Comparison of ENCODE assay signal across 15 cellular contexts in the genomic region with DNA sequence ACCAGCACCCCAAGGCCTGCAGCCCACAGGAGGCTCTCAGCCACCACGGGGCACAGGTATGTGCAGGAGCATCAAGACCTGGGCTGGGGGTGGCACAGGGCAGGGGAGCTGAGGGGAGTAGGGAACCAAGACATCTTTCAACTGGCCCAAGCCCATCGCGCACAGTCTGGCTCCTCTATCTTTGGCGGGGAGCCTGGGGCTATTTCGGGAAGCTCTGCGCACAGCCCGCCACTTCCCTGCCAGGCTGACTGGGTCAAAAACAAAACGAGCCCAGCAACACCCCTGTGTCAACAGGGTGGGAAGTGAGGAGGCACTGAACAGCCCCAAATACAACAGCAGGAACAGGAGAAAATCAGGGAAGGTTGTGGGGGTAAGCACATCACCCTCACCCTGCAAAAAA.
DNase-seq lines count a peak whose midpoint lies in the region; ATAC-seq and TF ChIP-seq lines count a peak whose summit lies in the region.
"Had no signal": no experiment of that assay in that cellular context is flagged by ENCODE, and none has a peak within 500 bp of the region (broad histone marks: within the 10 kb centered on the region; RNA-seq: fewer than 3 reads in every experiment).

No MANE protein-coding gene starts in this region.

- CTCF ChIA-PET in WTC11 (lab: Charles Lee) = interaction anchor here (0.8 to 2.8 kb wide), 8 partner anchors 11 to 174 kb away, joined by 3 to 25 read pairs (median 4); no protein-coding TSS in a partner anchor

- no peaks in the 10 kb centered on the region for H3K9me3 ChIP-seq in gastroesophageal sphincter
- H3K9me3 ChIP-seq in mucosa of rectum (ENCODE audit: control insufficient read depth in 2 of 2, low read length in 2 of 2) = no peaks in the 10 kb centered on the region

- ATAC-seq in WTC11 (no peak), gastroesophageal sphincter (peak; percentile 51), GM19467 (IDR thresholded peaks at IDR 0.05; ENCODE audit: unreplicated experiment) (no peak)
- ATAC-seq: activated naive CD8-positive, alpha-beta T cell treated with anti-CD3 and anti-CD28 coated beads, Interleukin-2, amount 50 U/mL, for 24 hours had no signal

- no peak overlapping the region for H3K4me3 ChIP-seq in gastroesophageal sphincter
- no peak overlapping the region for H3K4me3 ChIP-seq in mucosa of rectum (ENCODE audit: low read length in 2 of 2)
- no peak overlapping the region for H3K4me3 ChIP-seq in urinary bladder (ENCODE audit: low read depth, low read length)

- TF ChIP-seq CTCF in WTC11 (IDR thresholded peaks at IDR 0.05) (no peak), gastroesophageal sphincter (IDR thresholded peaks at IDR 0.05) (no peak)

- no peak for TF ChIP-seq POLR2A in gastroesophageal sphincter (IDR thresholded peaks at IDR 0.05)

- H3K36me3 ChIP-seq in gastroesophageal sphincter = no peaks in the 10 kb centered on the region
- H3K36me3 ChIP-seq in mucosa of rectum (ENCODE audit: control insufficient read depth in 2 of 2, insufficient read depth in 2 of 2, low read length in 2 of 2) = no peaks in the 10 kb centered on the region
- H3K36me3 ChIP-seq in urinary bladder (ENCODE audit: insufficient read depth) = no peaks in the 10 kb centered on the region

- H3K4me1 ChIP-seq in gastroesophageal sphincter (peaks cover 22 to 92% (median 51%) of the 10 kb centered on the region in 3 donors), mucosa of rectum (ENCODE audit: control insufficient read depth in 2 of 2, insufficient read depth in 2 of 2, low read length in 2 of 2) (peaks cover 32 to 34% of the 10 kb centered on the region in 2 donors), urinary bladder (ENCODE audit: insufficient read depth) (peaks cover 4% of the 10 kb centered on the region)

- H3K27me3 Mint-ChIP-seq in WTC11 (ENCODE audit: low read depth) = no peaks in the 10 kb centered on the region
- H3K27me3 Mint-ChIP-seq: activated naive CD8-positive, alpha-beta T cell treated with anti-CD3 and anti-CD28 coated beads, Interleukin-2, amount 50 U/mL, for 24 hours; naive thymus-derived CD8-positive, alpha-beta T cell had no signal

- no peak overlapping the region for H3K4me3 Mint-ChIP-seq in WTC11
- H3K4me3 Mint-ChIP-seq: activated naive CD8-positive, alpha-beta T cell treated with anti-CD3 and anti-CD28 coated beads, Interleukin-2, amount 50 U/mL, for 24 hours had no signal

- H3K27me3 ChIP-seq in gastroesophageal sphincter = no peaks in the 10 kb centered on the region
- H3K27me3 ChIP-seq in mucosa of rectum (ENCODE audit: control insufficient read depth in 2 of 2, insufficient read depth in 2 of 2, low read length in 2 of 2) = no peaks in the 10 kb centered on the region

- H3K27ac Mint-ChIP-seq in WTC11 = peak overlapping the region; percentile 33; the same call in 1 of the 2 replicates
- H3K27ac Mint-ChIP-seq: activated naive CD8-positive, alpha-beta T cell treated with anti-CD3 and anti-CD28 coated beads, Interleukin-2, amount 50 U/mL, for 24 hours had no signal

- 20% methylated on average over 2 of the region's 8 CpGs; no CpG with 5 or more reads in 1 of the 2 donors for WGBS in gastroesophageal sphincter (ENCODE audit: low coverage in 1 of 2), 2 donors
- WGBS in urinary bladder = 32% methylated on average over 8 of the region's 8 CpGs

- H3K36me3 Mint-ChIP-seq in WTC11 = no peaks in the 10 kb centered on the region
- H3K36me3 Mint-ChIP-seq: naive thymus-derived CD8-positive, alpha-beta T cell had no signal

- H3K9me3 Mint-ChIP-seq in WTC11 = no peaks in the 10 kb centered on the region
- H3K9me3 Mint-ChIP-seq: activated naive CD8-positive, alpha-beta T cell treated with anti-CD3 and anti-CD28 coated beads, Interleukin-2, amount 50 U/mL, for 24 hours; naive thymus-derived CD8-positive, alpha-beta T cell had no signal

- DNase-seq in WTC11 (ENCODE audit: low spot score) = no peak
- DNase-seq in dedifferentiated amniotic fluid mesenchymal stem cell (ENCODE audit: extremely low spot score) = no peak
- no peak for DNase-seq in MV-4-11 (lab: John Stamatoyannopoulos, UW)
- DNase-seq: activated naive CD8-positive, alpha-beta T cell treated with anti-CD3 and anti-CD28 coated beads, Interleukin-2, amount 50 U/mL, for 24 hours; Calu3; naive thymus-derived CD8-positive, alpha-beta T cell; NCI-H1092 treated with DMSO at 0.1 percent for 48 hours; NCI-H526 treated with DMSO at 0.1 percent for 48 hours; SIG-M5; stimulated activated CD4-positive, alpha-beta T cell treated with anti-CD3 and anti-CD28 coated beads, Interleukin-12 subunit alpha, Interleukin-12 subunit beta, amount 100 ng/mL, for 4 hours; stimulated activated CD8-positive, alpha-beta memory T cell treated with anti-CD3 and anti-CD28 coated beads, Interleukin-4, amount 100 ng/mL, for 48 hours had no signal

- POLR2A ChIA-PET in WTC11 (lab: Charles Lee) = interaction anchor here (1.1 kb wide), 1 partner anchor 169 kb away, joined by 3 read pairs; a partner anchor contains a TSS

- H3K27ac ChIP-seq in gastroesophageal sphincter = peak overlapping the region in 3 of 4 donors; percentile 79 to 82 (median 80)
- H3K27ac ChIP-seq in mucosa of rectum (ENCODE audit: low read depth in 2 of 2, low read length in 2 of 2) = peak overlapping the region; percentile 9 to 60
- H3K27ac ChIP-seq in urinary bladder (ENCODE audit: low read depth) = peak overlapping the region; percentile 25

- TF ChIP-seq EP300 in gastroesophageal sphincter (IDR thresholded peaks at IDR 0.05) = no peak

- H3K4me1 Mint-ChIP-seq in WTC11 = no peaks in the 10 kb centered on the region

- H3K9ac ChIP-seq in mucosa of rectum (ENCODE audit: low read depth in 1 of 2, low read length in 2 of 2) = no peak overlapping the region

TF ChIP-seq in WTC11, 78 proteins besides CTCF, POLR2A, EP300 and RAD21:
- TF ChIP-seq GABPB1 (CRISPR knock-in tag; IDR thresholded peaks at IDR 0.05) = no peak
- no peak for TF ChIP-seq ZNF416 (CRISPR knock-in tag; IDR thresholded peaks at IDR 0.05)
- no peak for TF ChIP-seq NFYB (CRISPR knock-in tag; conservative IDR thresholded peaks at IDR 0.05; ENCODE audit: low read depth)
- TF ChIP-seq SP1 (CRISPR knock-in tag; conservative IDR thresholded peaks at IDR 0.05) = no peak
- TF ChIP-seq, protein P1, sequence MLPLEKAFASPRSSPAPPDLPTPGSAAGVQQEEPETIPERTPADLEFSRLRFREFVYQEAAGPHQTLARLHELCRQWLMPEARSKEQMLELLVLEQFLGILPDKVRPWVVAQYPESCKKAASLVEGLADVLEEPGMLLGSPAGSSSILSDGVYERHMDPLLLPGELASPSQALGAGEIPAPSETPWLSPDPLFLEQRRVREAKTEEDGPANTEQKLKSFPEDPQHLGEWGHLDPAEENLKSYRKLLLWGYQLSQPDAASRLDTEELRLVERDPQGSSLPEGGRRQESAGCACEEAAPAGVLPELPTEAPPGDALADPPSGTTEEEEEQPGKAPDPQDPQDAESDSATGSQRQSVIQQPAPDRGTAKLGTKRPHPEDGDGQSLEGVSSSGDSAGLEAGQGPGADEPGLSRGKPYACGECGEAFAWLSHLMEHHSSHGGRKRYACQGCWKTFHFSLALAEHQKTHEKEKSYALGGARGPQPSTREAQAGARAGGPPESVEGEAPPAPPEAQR (CRISPR knock-in tag; IDR thresholded peaks at IDR 0.05) = no peak
- TF ChIP-seq, protein P2, sequence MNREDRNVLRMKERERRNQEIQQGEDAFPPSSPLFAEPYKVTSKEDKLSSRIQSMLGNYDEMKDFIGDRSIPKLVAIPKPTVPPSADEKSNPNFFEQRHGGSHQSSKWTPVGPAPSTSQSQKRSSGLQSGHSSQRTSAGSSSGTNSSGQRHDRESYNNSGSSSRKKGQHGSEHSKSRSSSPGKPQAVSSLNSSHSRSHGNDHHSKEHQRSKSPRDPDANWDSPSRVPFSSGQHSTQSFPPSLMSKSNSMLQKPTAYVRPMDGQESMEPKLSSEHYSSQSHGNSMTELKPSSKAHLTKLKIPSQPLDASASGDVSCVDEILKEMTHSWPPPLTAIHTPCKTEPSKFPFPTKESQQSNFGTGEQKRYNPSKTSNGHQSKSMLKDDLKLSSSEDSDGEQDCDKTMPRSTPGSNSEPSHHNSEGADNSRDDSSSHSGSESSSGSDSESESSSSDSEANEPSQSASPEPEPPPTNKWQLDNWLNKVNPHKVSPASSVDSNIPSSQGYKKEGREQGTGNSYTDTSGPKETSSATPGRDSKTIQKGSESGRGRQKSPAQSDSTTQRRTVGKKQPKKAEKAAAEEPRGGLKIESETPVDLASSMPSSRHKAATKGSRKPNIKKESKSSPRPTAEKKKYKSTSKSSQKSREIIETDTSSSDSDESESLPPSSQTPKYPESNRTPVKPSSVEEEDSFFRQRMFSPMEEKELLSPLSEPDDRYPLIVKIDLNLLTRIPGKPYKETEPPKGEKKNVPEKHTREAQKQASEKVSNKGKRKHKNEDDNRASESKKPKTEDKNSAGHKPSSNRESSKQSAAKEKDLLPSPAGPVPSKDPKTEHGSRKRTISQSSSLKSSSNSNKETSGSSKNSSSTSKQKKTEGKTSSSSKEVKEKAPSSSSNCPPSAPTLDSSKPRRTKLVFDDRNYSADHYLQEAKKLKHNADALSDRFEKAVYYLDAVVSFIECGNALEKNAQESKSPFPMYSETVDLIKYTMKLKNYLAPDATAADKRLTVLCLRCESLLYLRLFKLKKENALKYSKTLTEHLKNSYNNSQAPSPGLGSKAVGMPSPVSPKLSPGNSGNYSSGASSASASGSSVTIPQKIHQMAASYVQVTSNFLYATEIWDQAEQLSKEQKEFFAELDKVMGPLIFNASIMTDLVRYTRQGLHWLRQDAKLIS (CRISPR knock-in tag; IDR thresholded peaks at IDR 0.05; ENCODE audit: borderline replicate concordance) = no peak
- no peak for TF ChIP-seq MXD4 (CRISPR knock-in tag; IDR thresholded peaks at IDR 0.05; ENCODE audit: borderline replicate concordance)
- TF ChIP-seq GRHL2 (CRISPR knock-in tag; IDR thresholded peaks at IDR 0.05; ENCODE audit: insufficient replicate concordance, severe bottlenecking) = no peak

Comparison
In these comparisons a context has a peak if more than half of its experiments do, and no peak if none do; other contexts are left out.
1. H3K27ac ChIP-seq: peak in every context shown above with its lines; median percentile 80 in gastroesophageal sphincter; 34 in mucosa of rectum; 25 in urinary bladder.